In the genomic region with DNA sequence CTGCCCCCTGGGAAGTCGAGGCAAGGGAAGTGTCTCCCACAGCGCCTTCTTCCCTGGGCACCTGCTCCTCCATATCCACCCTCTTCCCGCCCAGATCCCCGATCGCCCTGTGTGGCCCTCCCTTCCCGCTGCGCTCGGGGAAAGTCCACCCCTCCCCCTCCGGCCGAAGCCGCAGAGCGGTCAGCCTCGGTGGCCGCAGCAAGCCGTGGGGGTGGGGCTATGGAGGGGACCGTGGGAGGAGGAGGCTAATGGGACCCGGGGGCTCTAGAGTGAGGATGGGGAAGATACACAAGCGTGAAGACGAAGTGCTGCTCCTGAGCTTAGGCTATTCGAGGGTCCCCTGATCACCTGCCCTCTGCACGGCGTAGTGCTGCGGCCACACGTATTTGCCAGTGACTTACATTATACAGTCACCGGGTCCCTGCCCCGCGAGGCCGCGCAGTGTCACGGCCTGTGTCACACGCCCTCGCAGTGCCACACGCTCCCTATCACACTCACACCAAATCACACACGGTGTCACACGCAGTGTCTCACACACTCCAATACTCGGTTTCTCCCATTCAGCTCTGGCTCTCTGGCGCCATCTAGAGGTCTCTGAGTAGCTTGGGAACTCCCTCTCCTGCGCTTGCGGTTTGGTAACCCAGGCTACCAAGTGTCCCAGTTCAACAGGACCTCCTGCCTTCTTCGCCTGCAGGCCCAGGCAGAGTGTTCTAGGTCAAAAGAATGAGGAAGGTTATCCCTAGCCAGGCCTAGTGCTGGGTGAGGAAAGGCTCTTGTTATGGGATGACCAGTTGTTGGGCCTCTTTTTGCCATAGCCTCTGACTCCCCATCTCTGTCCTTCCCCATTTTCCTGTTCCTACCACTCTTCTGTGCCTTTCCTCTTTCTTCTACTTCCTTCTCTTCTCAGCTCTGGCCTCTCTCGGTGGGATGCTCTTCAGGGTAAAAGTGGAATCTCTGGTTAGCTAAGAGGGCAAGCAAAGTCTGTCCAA, we compare ENCODE assay signal across 8 cellular contexts. TPM values are rescaled to one million over a fixed set of nuclear protein-coding genes. Genes with fewer than 3 reads are reported as not detected.
DNase-seq lines count a peak whose midpoint lies in the region; ATAC-seq and TF ChIP-seq lines count a peak whose summit lies in the region.

No MANE protein-coding gene starts in this region.

- peaks cover 12% of the 10 kb centered on the region for H3K27me3 ChIP-seq in KMS-11 (ENCODE audit: insufficient read depth, low read depth)

- H3K9me3 Mint-ChIP-seq in activated T-helper 17 cell treated with anti-CD3 and anti-CD28 coated beads, Interleukin-2, amount 50 U/mL, for 72 hours = no peaks in the 10 kb centered on the region
- H3K9me3 Mint-ChIP-seq in naive thymus-derived CD8-positive, alpha-beta T cell = no peaks in the 10 kb centered on the region
- H3K9me3 Mint-ChIP-seq in stimulated activated memory B cell treated with anti-CD40 and anti-IgM and Interleukin-4, amounts not matched to agents 10 μg/mL and 1 μg/mL and 100 μg/mL, for 72 hours = no peaks in the 10 kb centered on the region

- H3K79me2 ChIP-seq in KMS-11 (ENCODE audit: insufficient read depth, low read depth) = no peaks in the 10 kb centered on the region

- H2AFZ ChIP-seq in KMS-11 (ENCODE audit: low read depth) = peak overlapping the region; percentile 95

- H4K20me1 ChIP-seq in KMS-11 (ENCODE audit: insufficient read depth) = no peaks in the 10 kb centered on the region

- peaks cover 55% of the 10 kb centered on the region for H3K27me3 Mint-ChIP-seq in activated T-helper 17 cell treated with anti-CD3 and anti-CD28 coated beads, Interleukin-2, amount 50 U/mL, for 72 hours
- H3K27me3 Mint-ChIP-seq in naive thymus-derived CD8-positive, alpha-beta T cell = peaks cover 43 to 90% (median 69%) of the 10 kb centered on the region in 5 donors
- peaks cover 90% of the 10 kb centered on the region for H3K27me3 Mint-ChIP-seq in stimulated activated memory B cell treated with anti-CD40 and anti-IgM and Interleukin-4, amounts not matched to agents 10 μg/mL and 1 μg/mL and 100 μg/mL, for 72 hours

- no peak overlapping the region for H3K4me3 ChIP-seq in KMS-11 (IDR thresholded peaks at IDR 0.05; ENCODE audit: insufficient read depth, low read depth, low read length)

- ATAC-seq in GM21737 (IDR thresholded peaks at IDR 0.05; ENCODE audit: unreplicated experiment) = peak; percentile 79
- peak; percentile 92 for ATAC-seq in activated T-helper 17 cell treated with anti-CD3 and anti-CD28 coated beads, Interleukin-2, amount 50 U/mL, for 72 hours (replicated peaks)
- ATAC-seq in naive thymus-derived CD8-positive, alpha-beta T cell = peak; percentile 85 to 90
- peak; percentile 86 for ATAC-seq in stimulated activated memory B cell treated with anti-CD40 and anti-IgM and Interleukin-4, amounts not matched to agents 10 μg/mL and 1 μg/mL and 100 μg/mL, for 72 hours

- peaks cover 15% of the 10 kb centered on the region for H3K4me1 Mint-ChIP-seq in activated T-helper 17 cell treated with anti-CD3 and anti-CD28 coated beads, Interleukin-2, amount 50 U/mL, for 72 hours
- H3K4me1 Mint-ChIP-seq in naive thymus-derived CD8-positive, alpha-beta T cell = peaks cover 23 to 50% (median 32%) of the 10 kb centered on the region in 4 donors
- peaks cover 29% of the 10 kb centered on the region for H3K4me1 Mint-ChIP-seq in stimulated activated memory B cell treated with anti-CD40 and anti-IgM and Interleukin-4, amounts not matched to agents 10 μg/mL and 1 μg/mL and 100 μg/mL, for 72 hours

- H3K9ac ChIP-seq in KMS-11 = peak overlapping the region; percentile 49

- H3K4me2 ChIP-seq in KMS-11 = peak overlapping the region; percentile 100

- H3K4me3 Mint-ChIP-seq in activated T-helper 17 cell treated with anti-CD3 and anti-CD28 coated beads, Interleukin-2, amount 50 U/mL, for 72 hours = peak overlapping the region; percentile 75
- H3K4me3 Mint-ChIP-seq in naive thymus-derived CD8-positive, alpha-beta T cell = peak overlapping the region; percentile 80 to 97 (median 82)
- H3K4me3 Mint-ChIP-seq in stimulated activated memory B cell treated with anti-CD40 and anti-IgM and Interleukin-4, amounts not matched to agents 10 μg/mL and 1 μg/mL and 100 μg/mL, for 72 hours = peak overlapping the region; percentile 64

- TF ChIP-seq CTCF in KMS-11 (conservative IDR thresholded peaks at IDR 0.05; ENCODE audit: low read depth, low read length) = peak; percentile 89

- H3K27ac Mint-ChIP-seq in activated T-helper 17 cell treated with anti-CD3 and anti-CD28 coated beads, Interleukin-2, amount 50 U/mL, for 72 hours = peak overlapping the region; percentile 20
- peak overlapping the region in 8 of 10 donors; percentile 0 to 90 (median 36) for H3K27ac Mint-ChIP-seq in naive thymus-derived CD8-positive, alpha-beta T cell
- no peak overlapping the region for H3K27ac Mint-ChIP-seq in stimulated activated memory B cell treated with anti-CD40 and anti-IgM and Interleukin-4, amounts not matched to agents 10 μg/mL and 1 μg/mL and 100 μg/mL, for 72 hours

- peak; percentile 88 for DNase-seq in DMS79 (lab: John Stamatoyannopoulos, UW)
- peak; percentile 83 for DNase-seq in RKO (ENCODE audit: low spot score)
- DNase-seq in fibroblast of peridontal ligament (ENCODE audit: extremely low read depth) = peak; percentile 89
- peak; percentile 74 to 95 (median 88) for DNase-seq in naive thymus-derived CD8-positive, alpha-beta T cell

- POLR2A ChIA-PET in naive thymus-derived CD8-positive, alpha-beta T cell (lab: Charles Lee) = interaction anchor here (0.6 to 4.0 kb wide), 13 partner anchors 11 to 216 kb away, joined by 3 to 25 read pairs (median 5); a partner anchor contains a TSS

- no peaks in the 10 kb centered on the region for H3K36me3 ChIP-seq in KMS-11 (ENCODE audit: insufficient read depth)

- peaks cover 40% of the 10 kb centered on the region for H3K4me1 ChIP-seq in KMS-11 (ENCODE audit: low read depth, poor library complexity, severe bottlenecking)

- no peaks in the 10 kb centered on the region for H3K36me3 Mint-ChIP-seq in activated T-helper 17 cell treated with anti-CD3 and anti-CD28 coated beads, Interleukin-2, amount 50 U/mL, for 72 hours (ENCODE audit: low read depth)
- no peaks in the 10 kb centered on the region for H3K36me3 Mint-ChIP-seq in naive thymus-derived CD8-positive, alpha-beta T cell
- H3K36me3 Mint-ChIP-seq in stimulated activated memory B cell treated with anti-CD40 and anti-IgM and Interleukin-4, amounts not matched to agents 10 μg/mL and 1 μg/mL and 100 μg/mL, for 72 hours = no peaks in the 10 kb centered on the region

- H3K27ac ChIP-seq in KMS-11 = peak overlapping the region; percentile 80

RNA-seq across cellular contexts. Expression of a gene that starts 0.9 kb away (rescaled TPM):
- under 1 TPM in 1 of 2 donors, not detected in 1; 0.64 TPM for total RNA-seq in activated T-helper 17 cell treated with anti-CD3 and anti-CD28 coated beads, Interleukin-2, amount 50 U/mL, for 72 hours
- not detected for total RNA-seq in naive thymus-derived CD8-positive, alpha-beta T cell
- 1 to 10 TPM in 1 of 3 donors, under 1 TPM in 1, not detected in 1; 0.06 to 1.3 TPM for polyA plus RNA-seq in naive thymus-derived CD8-positive, alpha-beta T cell

RNA-seq across cellular contexts. Expression of a gene that starts 44.6 kb away (rescaled TPM):
- 10 to 100 TPM; 80.4 to 82.8 TPM for total RNA-seq in activated T-helper 17 cell treated with anti-CD3 and anti-CD28 coated beads, Interleukin-2, amount 50 U/mL, for 72 hours
- total RNA-seq in naive thymus-derived CD8-positive, alpha-beta T cell = 10 to 100 TPM; 89.8 to 97.1 TPM
- 10 to 100 TPM; 28.2 to 33.5 (median 31.4) TPM for polyA plus RNA-seq in naive thymus-derived CD8-positive, alpha-beta T cell
